In genomic region chr2:9168851-9169250, GRCh38 we compare ENCODE assay signal across 13 cellular contexts. TPM values are rescaled to one million over a fixed set of nuclear protein-coding genes. Genes with fewer than 3 reads are reported as not detected.
DNase-seq lines count a peak whose midpoint lies in the region; ATAC-seq and TF ChIP-seq lines count a peak whose summit lies in the region.
"Had no signal": no experiment of that assay in that cellular context is flagged by ENCODE, and none has a peak within 500 bp of the region (broad histone marks: within the 10 kb centered on the region; RNA-seq: fewer than 3 reads in every experiment).

No MANE protein-coding gene starts in this region.

- peaks cover 6% of the 10 kb centered on the region for H3K9me3 Mint-ChIP-seq in WTC11
- H3K9me3 Mint-ChIP-seq in activated T-cell treated with anti-CD3 and anti-CD28 coated beads, Interleukin-2, amount 50 U/mL, for 72 hours: no peaks in the 10 kb centered on the region

- no peak overlapping the region for H3K27ac Mint-ChIP-seq in WTC11
- no peak overlapping the region for H3K27ac Mint-ChIP-seq in activated T-cell treated with anti-CD3 and anti-CD28 coated beads, Interleukin-2, amount 50 U/mL, for 72 hours

- TF ChIP-seq CTCF in WTC11 (IDR thresholded peaks at IDR 0.05): no peak

- no peak overlapping the region for H3K4me3 Mint-ChIP-seq in WTC11
- no peak overlapping the region for H3K4me3 Mint-ChIP-seq in activated T-cell treated with anti-CD3 and anti-CD28 coated beads, Interleukin-2, amount 50 U/mL, for 72 hours

- CTCF ChIA-PET in WTC11 (lab: Charles Lee): no interaction called here

- DNase-seq in ELF-1 (ENCODE audit: low read depth, low spot score) (peak; percentile 82), LHCN-M2 (ENCODE audit: low read depth) (peak; percentile 61), WTC11 (ENCODE audit: low spot score) (no peak), myocyte (ENCODE audit: low read depth) (peak; percentile 47)
- DNase-seq in activated T-cell treated with anti-CD3 and anti-CD28 coated beads, Interleukin-2, amount 50 U/mL, for 72 hours: no peak
- DNase-seq: GM23248; NCI-H524 treated with DMSO at 0.1 percent for 48 hours; stimulated activated CD4-positive, alpha-beta T cell treated with anti-CD3 and anti-CD28 coated beads, Interleukin-4, amount 100 ng/mL, for 1 hour; T1000; tibial artery had no signal

- peaks cover 4% of the 10 kb centered on the region; the same call in 1 of the 2 replicates for H3K36me3 Mint-ChIP-seq in WTC11
- no peaks in the 10 kb centered on the region for H3K36me3 Mint-ChIP-seq in activated T-cell treated with anti-CD3 and anti-CD28 coated beads, Interleukin-2, amount 50 U/mL, for 72 hours (ENCODE audit: insufficient read depth in 2 of 2)

- H3K27me3 Mint-ChIP-seq in WTC11 (ENCODE audit: low read depth): no peaks in the 10 kb centered on the region; the same call in 1 of the 2 replicates
- peaks cover 13% of the 10 kb centered on the region for H3K27me3 Mint-ChIP-seq in activated T-cell treated with anti-CD3 and anti-CD28 coated beads, Interleukin-2, amount 50 U/mL, for 72 hours (ENCODE audit: low read depth)

- POLR2A ChIA-PET in WTC11 (lab: Charles Lee): no interaction called here

- peak; percentile 71 for ATAC-seq in WTC11
- no peak for ATAC-seq in GM21367 (IDR thresholded peaks at IDR 0.05; ENCODE audit: unreplicated experiment)
- no peak for ATAC-seq in esophagus mucosa
- ATAC-seq in activated T-cell treated with anti-CD3 and anti-CD28 coated beads, Interleukin-2, amount 50 U/mL, for 72 hours (replicated peaks in 1 of 2): no peak
- no peak for ATAC-seq in GM18498 (IDR thresholded peaks at IDR 0.05; ENCODE audit: unreplicated experiment)

- H3K4me1 Mint-ChIP-seq in WTC11: peaks cover 26% of the 10 kb centered on the region
- H3K4me1 Mint-ChIP-seq in activated T-cell treated with anti-CD3 and anti-CD28 coated beads, Interleukin-2, amount 50 U/mL, for 72 hours (ENCODE audit: low read depth): no peaks in the 10 kb centered on the region

TF ChIP-seq in WTC11, 78 proteins besides CTCF, POLR2A, EP300 and RAD21:
- TF ChIP-seq NFATC4 (CRISPR knock-in tag; IDR thresholded peaks at IDR 0.05) (no peak), ZNF121 (CRISPR knock-in tag; IDR thresholded peaks at IDR 0.05) (peak; percentile 13; the same call in 1 of the 2 replicates), NFYB (CRISPR knock-in tag; conservative IDR thresholded peaks at IDR 0.05; ENCODE audit: low read depth) (no peak), TCF7 (CRISPR knock-in tag; IDR thresholded peaks at IDR 0.05; ENCODE audit: low read depth) (no peak), JUN (CRISPR knock-in tag; IDR thresholded peaks at IDR 0.05) (no peak), STAT6 (CRISPR knock-in tag; conservative IDR thresholded peaks at IDR 0.05; ENCODE audit: low read depth) (no peak)

RNA-seq across cellular contexts. Expression of gene ASAP2, which starts 37.8 kb away (rescaled TPM):
- total RNA-seq in LHCN-M2 (2014; rRNA removed) (66.1 and 81.7 TPM in 2 replicates), WTC11 (2021) (14.3 to 15.6 TPM (median 14.5 TPM) in 3 replicates), myocyte (23.7 and 28.0 TPM in 2 replicates), esophagus mucosa (6.4 TPM)
- polyA plus RNA-seq in LHCN-M2 (2012): 39.5 TPM
- polyA plus RNA-seq in myocyte (2012): 18.7 TPM
- total RNA-seq in activated T-cell treated with anti-CD3 and anti-CD28 coated beads, Interleukin-2, amount 50 U/mL, for 72 hours: under 1 TPM; 0.10 to 0.42 TPM

Comparison
In these comparisons a context has a peak if more than half of its experiments do, and no peak if none do; other contexts are left out.
1. DNase-seq: peak in ELF-1 (single experiment), LHCN-M2 (single experiment) and myocyte (single experiment); none in WTC11 (single experiment) and activated T-cell treated with anti-CD3 and anti-CD28 coated beads, Interleukin-2, amount 50 U/mL, for 72 hours (0 of 2).